In the genomic region with DNA sequence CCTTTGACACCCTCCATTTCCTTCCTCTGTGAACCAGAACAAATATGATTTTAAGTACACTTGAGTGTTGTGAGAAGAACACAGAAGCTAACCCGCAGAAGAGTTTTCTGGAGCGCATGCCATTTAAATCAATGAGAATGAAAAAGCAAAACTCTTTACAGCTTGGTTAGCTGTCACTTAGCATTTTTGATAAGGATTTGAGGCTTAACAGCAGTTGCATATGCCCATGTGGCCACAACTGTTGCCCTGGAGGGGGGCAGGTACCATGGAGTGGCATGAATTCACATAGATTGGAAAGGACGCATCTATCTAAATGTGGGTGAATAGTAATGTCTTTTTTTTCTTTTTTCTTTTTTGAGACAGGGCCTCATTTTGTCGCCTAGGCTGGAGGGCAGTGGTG, we compare ENCODE assay signal across 15 cellular contexts.
DNase-seq lines count a peak whose midpoint lies in the region; ATAC-seq lines count a peak whose summit lies in the region.
"Had no signal": no experiment of that assay in that cellular context is flagged by ENCODE, and none has a peak within 500 bp of the region (broad histone marks: within the 10 kb centered on the region; RNA-seq: fewer than 3 reads in every experiment).

No MANE protein-coding gene starts in this region.

- no peak for ATAC-seq in stimulated activated effector memory CD8-positive, alpha-beta T cell treated with anti-CD3 and anti-CD28 coated beads, Interleukin-12 subunit alpha, Interleukin-12 subunit beta, amount 100 ng/mL, for 72 hours
- no peak for ATAC-seq in HG03045 (IDR thresholded peaks at IDR 0.05; ENCODE audit: unreplicated experiment)
- ATAC-seq: HCT116 had no signal

- H3K9me3 Mint-ChIP-seq in stimulated activated effector memory CD8-positive, alpha-beta T cell treated with anti-CD3 and anti-CD28 coated beads, Interleukin-12 subunit alpha, Interleukin-12 subunit beta, amount 100 ng/mL, for 72 hours, result no peaks in the 10 kb centered on the region
- H3K9me3 Mint-ChIP-seq: IgD-negative memory B cell had no signal

- H3K27ac ChIP-seq in mesodermal cell (ENCODE audit: low read depth, low read length, severe bottlenecking), result peak overlapping the region; percentile 25
- H3K27ac ChIP-seq: C4-2B had no signal

- H3K4me3 Mint-ChIP-seq in stimulated activated effector memory CD8-positive, alpha-beta T cell treated with anti-CD3 and anti-CD28 coated beads, Interleukin-12 subunit alpha, Interleukin-12 subunit beta, amount 100 ng/mL, for 72 hours, result no peak overlapping the region
- H3K4me3 Mint-ChIP-seq: B cell; CD4-positive, alpha-beta memory T cell; IgD-negative memory B cell had no signal

- peaks cover 59% of the 10 kb centered on the region for H3K36me3 Mint-ChIP-seq in stimulated activated effector memory CD8-positive, alpha-beta T cell treated with anti-CD3 and anti-CD28 coated beads, Interleukin-12 subunit alpha, Interleukin-12 subunit beta, amount 100 ng/mL, for 72 hours

- H3K4me1 Mint-ChIP-seq in stimulated activated effector memory CD8-positive, alpha-beta T cell treated with anti-CD3 and anti-CD28 coated beads, Interleukin-12 subunit alpha, Interleukin-12 subunit beta, amount 100 ng/mL, for 72 hours, result peaks cover under 1% of the 10 kb centered on the region
- H3K4me1 Mint-ChIP-seq: B cell, IgD-negative memory B cell had no signal

- peak; percentile 60 for DNase-seq in DMS79 treated with DMSO at 0.1 percent for 48 hours (lab: John Stamatoyannopoulos, UW)
- peak; percentile 36 for DNase-seq in dermis blood vessel endothelial cell
- DNase-seq in stimulated activated effector memory CD8-positive, alpha-beta T cell treated with anti-CD3 and anti-CD28 coated beads, Interleukin-12 subunit alpha, Interleukin-12 subunit beta, amount 100 ng/mL, for 72 hours (ENCODE audit: low spot score in 2 of 2), result no peak
- DNase-seq in COLO829 (ENCODE audit: low spot score), result no peak
- DNase-seq in head of caudate nucleus, result no peak
- DNase-seq: CD4-positive, alpha-beta memory T cell; COR-L47; DMS153; GF-D8 had no signal

- no peaks in the 10 kb centered on the region for H3K36me3 ChIP-seq in mesodermal cell (ENCODE audit: control insufficient read depth, insufficient read depth, low read length)

- intact Hi-C loops in head of caudate nucleus (cut with DNase I), result no loop called here

- H3K9me3 ChIP-seq in mesodermal cell (ENCODE audit: control insufficient read depth, low read length), result no peaks in the 10 kb centered on the region

- H3K27ac Mint-ChIP-seq in stimulated activated effector memory CD8-positive, alpha-beta T cell treated with anti-CD3 and anti-CD28 coated beads, Interleukin-12 subunit alpha, Interleukin-12 subunit beta, amount 100 ng/mL, for 72 hours, result peak overlapping the region; percentile 44
- H3K27ac Mint-ChIP-seq: B cell had no signal

- H3K4me3 ChIP-seq in mesodermal cell (ENCODE audit: extremely low read depth, insufficient read depth, low read length, poor library complexity, severe bottlenecking), result no peak overlapping the region

- H3K4me1 ChIP-seq in mesodermal cell (ENCODE audit: control insufficient read depth, insufficient read depth, low read length, poor library complexity, severe bottlenecking), result peaks cover 12% of the 10 kb centered on the region

- WGBS in mesodermal cell (ENCODE audit: insufficient coverage in 2 of 2), 2 experiments, result 90% methylated on average over 4 of the region's 4 CpGs; no CpG with 5 or more reads in 1 of the 2 experiments

Comparison
In these comparisons a context has a peak if more than half of its experiments do, and no peak if none do; other contexts are left out.
1. DNase-seq: peak in DMS79 treated with DMSO at 0.1 percent for 48 hours (single experiment) and dermis blood vessel endothelial cell (single experiment); none in stimulated activated effector memory CD8-positive, alpha-beta T cell treated with anti-CD3 and anti-CD28 coated beads, Interleukin-12 subunit alpha, Interleukin-12 subunit beta, amount 100 ng/mL, for 72 hours (0 of 2), COLO829 (single experiment) and head of caudate nucleus (0 of 42).